Comparison of ENCODE assay signal across 12 cellular contexts in the genomic region with DNA sequence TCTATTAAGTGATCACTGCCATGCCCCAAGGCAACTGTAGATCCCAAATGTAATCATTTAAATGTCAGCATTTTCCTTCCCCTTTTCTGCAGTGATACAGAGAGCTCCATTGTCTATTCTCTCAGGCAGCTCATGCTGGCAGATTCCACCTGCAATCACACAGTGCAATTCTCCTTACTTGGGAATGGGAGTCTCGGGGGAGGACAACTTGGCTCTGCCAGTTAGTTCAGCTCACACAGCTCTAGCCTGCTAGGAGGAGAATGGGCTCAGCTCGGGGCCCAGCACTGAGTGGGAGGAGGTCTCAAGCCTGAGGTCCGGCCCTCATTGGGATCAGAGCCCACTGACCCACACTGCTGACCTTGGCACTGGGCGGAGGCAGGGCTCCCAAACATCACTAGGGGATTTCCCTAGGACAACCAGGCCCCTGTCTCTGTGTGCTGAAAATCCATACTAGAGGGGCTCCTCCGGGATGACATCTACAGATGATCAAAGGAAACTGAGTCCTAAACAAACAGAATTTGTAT.
A peak's percentile ranks its signal among the peaks of the same experiment; 100 is the strongest.
DNase-seq lines count a peak whose midpoint lies in the region; ATAC-seq, FAIRE-seq and TF ChIP-seq lines count a peak whose summit lies in the region.
"Had no signal": no experiment of that assay in that cellular context is flagged by ENCODE, and none has a peak within 500 bp of the region (broad histone marks: within the 10 kb centered on the region; RNA-seq: fewer than 3 reads in every experiment).

No MANE protein-coding gene starts in this region.

- POLR2A ChIA-PET in OCI-LY7 (lab: Charles Lee): interaction anchor here (0.6 to 1.4 kb wide), 4 partner anchors 11 to 641 kb away, joined by 3 to 8 read pairs (median 4); no protein-coding TSS in a partner anchor

- no peak for TF ChIP-seq POLR2A in right lobe of liver (IDR thresholded peaks at IDR 0.05)

- H3K79me2 ChIP-seq in OCI-LY7 (ENCODE audit: insufficient read depth, low read depth, low read length): no peaks in the 10 kb centered on the region
- H3K79me2 ChIP-seq in trophoblast cell (ENCODE audit: control insufficient read depth, insufficient read depth, low read length, poor library complexity): no peaks in the 10 kb centered on the region

- CTCF ChIA-PET in OCI-LY7 (lab: Charles Lee; ENCODE audit: unreplicated experiment): interaction anchor here (1.0 to 2.1 kb wide), 2 partner anchors 21 to 87 kb away, joined by 3 to 5 read pairs; no protein-coding TSS in a partner anchor

- H3K27ac ChIP-seq in cingulate gyrus (ENCODE audit: low read depth, low read length) (peak overlapping the region; percentile 83), right lobe of liver (no peak overlapping the region), OCI-LY7 (ENCODE audit: low read depth, low read length, poor library complexity, severe bottlenecking) (no peak overlapping the region), trophoblast cell (ENCODE audit: low read depth, low read length) (no peak overlapping the region)
- H3K27ac ChIP-seq: RWPE1 had no signal

- no peak for FAIRE-seq in urothelium cell line (lab: Jason Lieb, UNC)

- H4K20me1 ChIP-seq in OCI-LY7 (ENCODE audit: insufficient read depth, low read length): no peaks in the 10 kb centered on the region

- H3K18ac ChIP-seq in trophoblast cell (ENCODE audit: low read length): no peak overlapping the region

- no peak overlapping the region for H3K4me3 ChIP-seq in right lobe of liver
- no peak overlapping the region for H3K4me3 ChIP-seq in OCI-LY7 (ENCODE audit: low read depth, low read length, poor library complexity, severe bottlenecking)
- no peak overlapping the region for H3K4me3 ChIP-seq in trophoblast cell (ENCODE audit: low read depth, low read length)
- H3K4me3 ChIP-seq: mucosa of descending colon had no signal

- H3K27me3 ChIP-seq in right lobe of liver: no peaks in the 10 kb centered on the region
- no peaks in the 10 kb centered on the region for H3K27me3 ChIP-seq in trophoblast cell (ENCODE audit: insufficient read depth, low read length)

- H3K4me1 ChIP-seq in right lobe of liver: no peaks in the 10 kb centered on the region
- H3K4me1 ChIP-seq in OCI-LY7 (ENCODE audit: insufficient read depth, low read length, poor library complexity, severe bottlenecking): peaks cover 10% of the 10 kb centered on the region
- H3K4me1 ChIP-seq in trophoblast cell (ENCODE audit: control insufficient read depth in 1 of 2, insufficient read depth in 2 of 2, low read length in 2 of 2): peaks cover 0 to 11% of the 10 kb centered on the region in 2 experiments

- H3K36me3 ChIP-seq in right lobe of liver (no peaks in the 10 kb centered on the region), OCI-LY7 (ENCODE audit: insufficient read depth, low read length) (no peaks in the 10 kb centered on the region), trophoblast cell (ENCODE audit: control insufficient read depth in 1 of 2, insufficient read depth in 2 of 2, low read length in 2 of 2) (no peaks in the 10 kb centered on the region)

- H4K8ac ChIP-seq in trophoblast cell (ENCODE audit: low read depth, low read length): no peak overlapping the region

- H3K9me2 ChIP-seq in OCI-LY7 (ENCODE audit: insufficient read depth, low read length): no peaks in the 10 kb centered on the region

- no peak overlapping the region for H4K91ac ChIP-seq in trophoblast cell (ENCODE audit: low read depth, low read length)

- H2BK5ac ChIP-seq in trophoblast cell (ENCODE audit: low read depth, low read length, poor library complexity): no peak overlapping the region

- H3K9ac ChIP-seq in trophoblast cell (ENCODE audit: low read length): no peak overlapping the region

- H2BK12ac ChIP-seq in trophoblast cell (ENCODE audit: low read length): no peak overlapping the region

- DNase-seq in NCI-H69 (lab: John Stamatoyannopoulos, UW) (peak; percentile 80), right lobe of liver (peak in 1 of 3 donors; percentile 25), urothelium cell line (ENCODE audit: low spot score) (peak; percentile 10), OCI-LY7 (ENCODE audit: low spot score) (no peak), trophoblast cell (no peak), hepatic stellate cell (ENCODE audit: low spot score) (no peak)
- DNase-seq: activated CD4-positive, alpha-beta T cell treated with anti-CD3 and anti-CD28 coated beads, Interleukin-2, amount 50 U/mL, for 48 hours; DMS79 treated with DMSO at 0.1 percent for 48 hours; mucosa of descending colon; stimulated activated naive CD8-positive, alpha-beta T cell treated with anti-CD3 and anti-CD28 coated beads, Interleukin-15, Interleukin-2, amounts not matched to agents 100 U/mL and 50 U/mL, for 24 hours had no signal

- intact Hi-C loops in right lobe of liver (cut with DNase I) (no loop called here), OCI-LY7 (cut with micrococcal nuclease; ENCODE audit: unreplicated experiment) (no loop called here)

- H3K9me3 ChIP-seq in right lobe of liver (no peaks in the 10 kb centered on the region), OCI-LY7 (ENCODE audit: low read length) (no peaks in the 10 kb centered on the region), trophoblast cell (ENCODE audit: insufficient read depth, low read depth, low read length) (no peaks in the 10 kb centered on the region)
- H3K9me3 ChIP-seq: mucosa of descending colon had no signal

- no peak overlapping the region for H3K14ac ChIP-seq in trophoblast cell (ENCODE audit: low read length)

- H2BK120ac ChIP-seq in trophoblast cell (ENCODE audit: insufficient read depth, low read length, poor library complexity): no peak overlapping the region

- H3K4me2 ChIP-seq in OCI-LY7 (ENCODE audit: low read length) (no peak overlapping the region), trophoblast cell (ENCODE audit: low read length) (no peak overlapping the region)

- WGBS in right lobe of liver (ENCODE audit: insufficient coverage, low coverage, low lambda C conversion rate, missing lambda C conversion rate): 33% methylated on average over 3 of the region's 5 CpGs
- WGBS in trophoblast cell (ENCODE audit: extremely low coverage, insufficient coverage, insufficient read length): no CpG with 5 or more reads among the region's 5 CpGs

- no peak overlapping the region for H3K4ac ChIP-seq in trophoblast cell (ENCODE audit: low read depth, low read length)

- ATAC-seq in right lobe of liver: peak in 3 of 4 donors; percentile 40 to 66 (median 41)
- ATAC-seq: mucosa of descending colon; stimulated activated naive CD8-positive, alpha-beta T cell treated with anti-CD3 and anti-CD28 coated beads, Interleukin-15, Interleukin-2, amounts not matched to agents 100 U/mL and 50 U/mL, for 24 hours had no signal

- TF ChIP-seq CTCF in right lobe of liver (IDR thresholded peaks at IDR 0.05): no peak
- TF ChIP-seq CTCF in OCI-LY7 (conservative IDR thresholded peaks at IDR 0.05; ENCODE audit: low read length): no peak

- H2AFZ ChIP-seq in OCI-LY7 (ENCODE audit: low read length): no peak overlapping the region
- H2AFZ ChIP-seq in trophoblast cell (ENCODE audit: insufficient read depth, low read length, poor library complexity): no peak overlapping the region

- no peak overlapping the region for H2AK5ac ChIP-seq in trophoblast cell (ENCODE audit: low read length)

- BruUV-seq in OCI-LY7 (replicated peaks; lab: Mats Ljungman, UMichigan): no TSS peak

- peaks cover 2% of the 10 kb centered on the region for H3K79me1 ChIP-seq in trophoblast cell (ENCODE audit: low read length)

- H4K12ac ChIP-seq in trophoblast cell (ENCODE audit: low read depth, low read length): no peak overlapping the region

- H3K23ac ChIP-seq in trophoblast cell (ENCODE audit: low read length): no peak overlapping the region

Comparison
In these comparisons a context has a peak if more than half of its experiments do, and no peak if none do; other contexts are left out.
1. DNase-seq: peak in NCI-H69 (single experiment) and urothelium cell line (single experiment); none in OCI-LY7 (single experiment), trophoblast cell (0 of 2) and hepatic stellate cell (single experiment).